ENCODE assay signal across 8 cellular contexts in genomic region chr1:94236630-94237290, GRCh38. TPM values are rescaled to one million over a fixed set of nuclear protein-coding genes. Genes with fewer than 3 reads are reported as not detected.
A peak's percentile ranks its signal among the peaks of the same experiment; 100 is the strongest.
DNase-seq lines count a peak whose midpoint lies in the region; ATAC-seq, FAIRE-seq and TF ChIP-seq lines count a peak whose summit lies in the region.

No MANE protein-coding gene starts in this region.

- peak overlapping the region; percentile 94 to 100 (median 98) for H3K4me2 ChIP-seq in BLaER1 treated with 17β-estradiol and CSF1 and Interleukin-3, amounts not matched to agents 10 nM and 100 nM

- no peak for FAIRE-seq in frontal cortex (lab: Jason Lieb, UNC)

- H3K4me1 ChIP-seq in BLaER1 treated with 17β-estradiol and CSF1 and Interleukin-3, amounts not matched to agents 10 nM and 100 nM, result peaks cover 12 to 39% (median 31%) of the 10 kb centered on the region in 10 experiments; a peak in 17 of 20 replicates
- H3K4me1 ChIP-seq in HUES6 (ENCODE audit: control insufficient read depth, insufficient read depth, low read length) (peaks cover 15% of the 10 kb centered on the region), heart right ventricle (peaks cover 0 to 74% (median 32%) of the 10 kb centered on the region in 9 donors), psoas muscle (peaks cover 18% of the 10 kb centered on the region)

- H3K36me3 ChIP-seq in BLaER1 treated with 17β-estradiol and CSF1 and Interleukin-3, amounts not matched to agents 10 nM and 100 nM, result no peaks in the 10 kb centered on the region
- H3K36me3 ChIP-seq in HUES6 (ENCODE audit: control insufficient read depth, insufficient read depth, low read length) (no peaks in the 10 kb centered on the region), heart right ventricle (no peaks in the 10 kb centered on the region), psoas muscle (ENCODE audit: insufficient read depth in 1 of 2, low read depth in 1 of 2) (no peaks in the 10 kb centered on the region)

- intact Hi-C loops in activated T-helper 2 cell treated with anti-CD3 and anti-CD28 coated beads, Interferon-gamma antibody, Interleukin-2, Interleukin-4, amounts not matched to agents 10 μg/mL and 5 μg/mL and 100 μg/mL, durations not matched to agents 14 hours and 24 hours and 36 hours (cut with micrococcal nuclease), result loop anchor here (2.0 to 5.0 kb wide), 2 partner anchors 182 to 226 kb away; partner anchors contain the start of gene ABCD3
- intact Hi-C loops in heart right ventricle (cut with DNase I), result loop anchor here in 7 of 10 donors (1.0 to 5.0 kb wide), 6 partner anchors 39 to 191 kb away; no protein-coding TSS in a partner anchor
- intact Hi-C loops in psoas muscle (cut with DNase I), result loop anchor here (2.0 to 10.0 kb wide), 5 partner anchors 90 to 189 kb away; partner anchors contain the start of gene ABCD3 (in 1 of the 2)

- peaks cover 0 to 37% (median 9%) of the 10 kb centered on the region in 11 experiments; a peak in 11 of 22 replicates for H4K20me1 ChIP-seq in BLaER1 treated with 17β-estradiol and CSF1 and Interleukin-3, amounts not matched to agents 10 nM and 100 nM

- no peak for DNase-seq in activated T-helper 2 cell treated with anti-CD3 and anti-CD28 coated beads, Interferon-gamma antibody, Interleukin-2, Interleukin-4, amounts not matched to agents 10 μg/mL and 5 μg/mL and 100 μg/mL, durations not matched to agents 14 hours and 24 hours and 36 hours (ENCODE audit: low spot score)
- DNase-seq in heart right ventricle (peak; percentile 19 to 38), psoas muscle (peak; percentile 62 to 79), frontal cortex (ENCODE audit: low spot score in 2 of 2) (no peak), NCI-H187 treated with DMSO at 0.1 percent for 48 hours (lab: John Stamatoyannopoulos, UW) (no peak)

- WGBS in heart right ventricle, 2 donors, result 0 to 1% methylated on average over 39 of the region's 39 CpGs
- WGBS in psoas muscle, 3 donors, result 0 to 1% (median 1%) methylated on average over 38 to 39 of the region's 39 CpGs

- H3K27me3 Mint-ChIP-seq in activated T-helper 2 cell treated with anti-CD3 and anti-CD28 coated beads, Interferon-gamma antibody, Interleukin-2, Interleukin-4, amounts not matched to agents 10 μg/mL and 5 μg/mL and 100 μg/mL, durations not matched to agents 14 hours and 24 hours and 36 hours (ENCODE audit: low read depth), result peaks cover 78% of the 10 kb centered on the region

- peaks cover 15% of the 10 kb centered on the region for H3K4me1 Mint-ChIP-seq in activated T-helper 2 cell treated with anti-CD3 and anti-CD28 coated beads, Interferon-gamma antibody, Interleukin-2, Interleukin-4, amounts not matched to agents 10 μg/mL and 5 μg/mL and 100 μg/mL, durations not matched to agents 14 hours and 24 hours and 36 hours (ENCODE audit: low read depth)

- peak overlapping the region; percentile 63 to 77 (median 69) for H3K4me3 ChIP-seq in BLaER1 treated with 17β-estradiol and CSF1 and Interleukin-3, amounts not matched to agents 10 nM and 100 nM
- H3K4me3 ChIP-seq in HUES6 (ENCODE audit: low read depth, low read length), result peak overlapping the region; percentile 96
- H3K4me3 ChIP-seq in heart right ventricle, result peak overlapping the region; percentile 75 to 100 (median 92)
- H3K4me3 ChIP-seq in psoas muscle, result peak overlapping the region; percentile 84

- H3K9ac ChIP-seq in BLaER1 treated with 17β-estradiol and CSF1 and Interleukin-3, amounts not matched to agents 10 nM and 100 nM, result peak overlapping the region in 10 of 11 experiments; percentile 22 to 68 (median 59); a peak in 15 of 22 replicates
- peak overlapping the region; percentile 86 for H3K9ac ChIP-seq in HUES6 (ENCODE audit: low read length)

- no peaks in the 10 kb centered on the region for H3K9me3 Mint-ChIP-seq in activated T-helper 2 cell treated with anti-CD3 and anti-CD28 coated beads, Interferon-gamma antibody, Interleukin-2, Interleukin-4, amounts not matched to agents 10 μg/mL and 5 μg/mL and 100 μg/mL, durations not matched to agents 14 hours and 24 hours and 36 hours

- H3K27me3 ChIP-seq in BLaER1 treated with 17β-estradiol and CSF1 and Interleukin-3, amounts not matched to agents 10 nM and 100 nM, result peaks cover 47 to 84% (median 69%) of the 10 kb centered on the region in 11 experiments
- H3K27me3 ChIP-seq in HUES6 (ENCODE audit: control insufficient read depth, insufficient read depth, low read length) (peaks cover 45% of the 10 kb centered on the region), heart right ventricle (peaks cover 0 to 93% (median 0%) of the 10 kb centered on the region in 7 donors), psoas muscle (ENCODE audit: insufficient read depth in 3 of 3, low read length in 2 of 3) (no peaks in the 10 kb centered on the region)

- ATAC-seq in GM19324 (IDR thresholded peaks at IDR 0.05; ENCODE audit: low FRiP score, unreplicated experiment) (peak; percentile 26), heart right ventricle (peak; percentile 52 to 81 (median 67)), psoas muscle (peak; percentile 73 to 82 (median 78))

- peak overlapping the region; percentile 62 for H3K4me3 Mint-ChIP-seq in activated T-helper 2 cell treated with anti-CD3 and anti-CD28 coated beads, Interferon-gamma antibody, Interleukin-2, Interleukin-4, amounts not matched to agents 10 μg/mL and 5 μg/mL and 100 μg/mL, durations not matched to agents 14 hours and 24 hours and 36 hours (ENCODE audit: low read depth)

- TF ChIP-seq CTCF in heart right ventricle (IDR thresholded peaks at IDR 0.05) (peak in 4 of 9 donors; percentile 6 to 45 (median 36)), psoas muscle (IDR thresholded peaks at IDR 0.05) (peak; percentile 8)

- H3K36me3 Mint-ChIP-seq in activated T-helper 2 cell treated with anti-CD3 and anti-CD28 coated beads, Interferon-gamma antibody, Interleukin-2, Interleukin-4, amounts not matched to agents 10 μg/mL and 5 μg/mL and 100 μg/mL, durations not matched to agents 14 hours and 24 hours and 36 hours (ENCODE audit: low read depth), result no peaks in the 10 kb centered on the region

- peaks cover 0 to under 1% (median under 1%) of the 10 kb centered on the region in 11 experiments; a peak in 5 of 22 replicates for H3K9me3 ChIP-seq in BLaER1 treated with 17β-estradiol and CSF1 and Interleukin-3, amounts not matched to agents 10 nM and 100 nM (replicated peaks in 1 of 11)
- H3K9me3 ChIP-seq in HUES6 (ENCODE audit: control insufficient read depth, insufficient read depth, low read depth, low read length) (0 out of 2 replicates have a peak, but pooled peaks cover under 1% of the 10 kb centered on the region), heart right ventricle (peaks cover 0 to under 1% (median 0%) of the 10 kb centered on the region in 11 donors), psoas muscle (no peaks in the 10 kb centered on the region)

- no peak overlapping the region for H3K27ac Mint-ChIP-seq in activated T-helper 2 cell treated with anti-CD3 and anti-CD28 coated beads, Interferon-gamma antibody, Interleukin-2, Interleukin-4, amounts not matched to agents 10 μg/mL and 5 μg/mL and 100 μg/mL, durations not matched to agents 14 hours and 24 hours and 36 hours

- no peak overlapping the region for H3K27ac ChIP-seq in BLaER1 treated with 17β-estradiol and CSF1 and Interleukin-3, amounts not matched to agents 10 nM and 100 nM
- H3K27ac ChIP-seq in HUES6 (ENCODE audit: low read depth, low read length), result no peak overlapping the region; the same call in 1 of the 2 replicates
- peak overlapping the region; percentile 94 to 99 (median 98) for H3K27ac ChIP-seq in heart right ventricle
- peak overlapping the region; percentile 95 for H3K27ac ChIP-seq in psoas muscle

RNA-seq across cellular contexts. Expression of gene ARHGAP29, which starts 0.6 kb away (rescaled TPM):
- total RNA-seq in activated T-helper 2 cell treated with anti-CD3 and anti-CD28 coated beads, Interferon-gamma antibody, Interleukin-2, Interleukin-4, amounts not matched to agents 10 μg/mL and 5 μg/mL and 100 μg/mL, durations not matched to agents 14 hours and 24 hours and 36 hours, result 0.05 and 0.18 TPM in 2 replicates
- 10 to 100 TPM; 20.9 to 34.3 (median 28.8) TPM for total RNA-seq in heart right ventricle
- 10 to 100 TPM in 1 of 2 donors, 1 to 10 TPM in 1; 8.8 to 23.8 TPM for polyA plus RNA-seq in heart right ventricle
- total RNA-seq in psoas muscle, result 10 to 100 TPM; 11.8 to 20.0 (median 15.7) TPM
- 1 to 10 TPM; 5.1 to 7.9 (median 6.3) TPM for polyA plus RNA-seq in psoas muscle
- 12.2 TPM for total RNA-seq in frontal cortex

Comparison
In these comparisons a context has a peak if more than half of its experiments do, and no peak if none do; other contexts are left out.
1. H3K27ac ChIP-seq: peak in heart right ventricle (10 of 10) and psoas muscle (single experiment); none in BLaER1 treated with 17β-estradiol and CSF1 and Interleukin-3, amounts not matched to agents 10 nM and 100 nM (0 of 11) and HUES6 (single experiment).
2. ATAC-seq: peak in every context shown above with its lines; median percentile 78 in psoas muscle; 67 in heart right ventricle; 26 in GM19324.
3. DNase-seq: peak in heart right ventricle (2 of 2) and psoas muscle (2 of 2); none in activated T-helper 2 cell treated with anti-CD3 and anti-CD28 coated beads, Interferon-gamma antibody, Interleukin-2, Interleukin-4, amounts not matched to agents 10 μg/mL and 5 μg/mL and 100 μg/mL, durations not matched to agents 14 hours and 24 hours and 36 hours (single experiment), frontal cortex (0 of 2) and NCI-H187 treated with DMSO at 0.1 percent for 48 hours (single experiment).
4. RNA of gene ARHGAP29, which starts 0.6 kb away (total RNA-seq): 20.9 to 34.3 TPM in heart right ventricle, 11.8 to 20.0 TPM in psoas muscle and 12.2 TPM in frontal cortex (single experiment); 0.05 to 0.18 TPM in activated T-helper 2 cell treated with anti-CD3 and anti-CD28 coated beads, Interferon-gamma antibody, Interleukin-2, Interleukin-4, amounts not matched to agents 10 μg/mL and 5 μg/mL and 100 μg/mL, durations not matched to agents 14 hours and 24 hours and 36 hours; every median in the first group is over 10 times any median in the second.
5. Peak in every context shown above with its lines, with median percentiles within 50 percentile points of each other: H3K4me3 ChIP-seq.